In genomic region chr2:45128580-45128997, GRCh38 we compare ENCODE assay signal across 14 cellular contexts.
A peak's percentile ranks its signal among the peaks of the same experiment; 100 is the strongest.
DNase-seq lines count a peak whose midpoint lies in the region; ATAC-seq and TF ChIP-seq lines count a peak whose summit lies in the region.
"Had no signal": no experiment of that assay in that cellular context is flagged by ENCODE, and none has a peak within 500 bp of the region (broad histone marks: within the 10 kb centered on the region; RNA-seq: fewer than 3 reads in every experiment).

No MANE protein-coding gene starts in this region.

- ATAC-seq in activated CD8-positive, alpha-beta memory T cell treated with anti-CD3 and anti-CD28 coated beads, Interleukin-2, amount 10 ng/mL, durations not matched to agents 7 days and 5 days: no peak
- ATAC-seq in gastroesophageal sphincter: peak; percentile 76
- no peak for ATAC-seq in GM18517 (IDR thresholded peaks at IDR 0.05; ENCODE audit: unreplicated experiment)
- ATAC-seq in GM19035 (IDR thresholded peaks at IDR 0.05; ENCODE audit: unreplicated experiment): no peak
- ATAC-seq in lower lobe of right lung: no peak

- H3K36me3 ChIP-seq in gastroesophageal sphincter (no peaks in the 10 kb centered on the region), lower lobe of right lung (no peaks in the 10 kb centered on the region)
- H3K36me3 ChIP-seq: tibial nerve had no signal

- H3K36me3 Mint-ChIP-seq in activated CD8-positive, alpha-beta memory T cell treated with anti-CD3 and anti-CD28 coated beads, Interleukin-2, amount 10 ng/mL, durations not matched to agents 7 days and 5 days: no peaks in the 10 kb centered on the region
- H3K36me3 Mint-ChIP-seq: mesothelial cell of epicardium had no signal

- WGBS in gastroesophageal sphincter (ENCODE audit: low coverage in 1 of 2), 2 donors: 33 to 40% methylated on average over 1 of the region's 1 CpG

- no peak overlapping the region for H3K4me3 ChIP-seq in gastroesophageal sphincter
- H3K4me3 ChIP-seq in lower lobe of right lung: no peak overlapping the region
- H3K4me3 ChIP-seq: dorsolateral prefrontal cortex, tibial nerve had no signal

- DNase-seq in activated CD8-positive, alpha-beta memory T cell treated with anti-CD3 and anti-CD28 coated beads, Interleukin-2, amount 10 ng/mL, durations not matched to agents 7 days and 5 days: peak; percentile 11
- DNase-seq in activated CD8-positive, alpha-beta memory T cell treated with anti-CD3 and anti-CD28 coated beads, Interleukin-2, amount 50 U/mL, for 4 hours: no peak
- DNase-seq in T1000 (lab: John Stamatoyannopoulos, UW): peak; percentile 88
- DNase-seq in ureter (ENCODE audit: low spot score): peak; percentile 65
- no peak for DNase-seq in lower lobe of right lung
- DNase-seq: activated CD8-positive, alpha-beta memory T cell treated with anti-CD3 and anti-CD28 coated beads, Interleukin-2, amount 50 U/mL, for 48 hours; dorsolateral prefrontal cortex; SHP77 treated with DMSO at 0.1 percent for 48 hours had no signal

- TF ChIP-seq POLR2A in gastroesophageal sphincter (IDR thresholded peaks at IDR 0.05): no peak

- no peak overlapping the region for H3K27ac Mint-ChIP-seq in activated CD8-positive, alpha-beta memory T cell treated with anti-CD3 and anti-CD28 coated beads, Interleukin-2, amount 10 ng/mL, durations not matched to agents 7 days and 5 days
- H3K27ac Mint-ChIP-seq: mesothelial cell of epicardium had no signal

- H3K4me1 Mint-ChIP-seq in activated CD8-positive, alpha-beta memory T cell treated with anti-CD3 and anti-CD28 coated beads, Interleukin-2, amount 10 ng/mL, durations not matched to agents 7 days and 5 days: no peaks in the 10 kb centered on the region

- no peak for TF ChIP-seq CTCF in gastroesophageal sphincter (IDR thresholded peaks at IDR 0.05)
- no peak for TF ChIP-seq CTCF in lower lobe of right lung (IDR thresholded peaks at IDR 0.05)

- intact Hi-C loops in lower lobe of right lung (cut with DNase I): no loop called here

- H3K9me3 ChIP-seq in gastroesophageal sphincter (no peaks in the 10 kb centered on the region), lower lobe of right lung (no peaks in the 10 kb centered on the region)
- H3K9me3 ChIP-seq: tibial nerve had no signal

- no peaks in the 10 kb centered on the region for H3K9me3 Mint-ChIP-seq in activated CD8-positive, alpha-beta memory T cell treated with anti-CD3 and anti-CD28 coated beads, Interleukin-2, amount 10 ng/mL, durations not matched to agents 7 days and 5 days (ENCODE audit: low read depth)
- H3K9me3 Mint-ChIP-seq: mesothelial cell of epicardium had no signal

- H3K27me3 ChIP-seq in gastroesophageal sphincter (no peaks in the 10 kb centered on the region), lower lobe of right lung (ENCODE audit: low read depth) (no peaks in the 10 kb centered on the region)
- H3K27me3 ChIP-seq: tibial nerve had no signal

- CTCF ChIA-PET in activated CD8-positive, alpha-beta memory T cell treated with anti-CD3 and anti-CD28 coated beads, Interleukin-2, amount 10 ng/mL, durations not matched to agents 7 days and 5 days (lab: Charles Lee): no interaction called here

- H3K27me3 Mint-ChIP-seq in activated CD8-positive, alpha-beta memory T cell treated with anti-CD3 and anti-CD28 coated beads, Interleukin-2, amount 10 ng/mL, durations not matched to agents 7 days and 5 days: peaks cover 3% of the 10 kb centered on the region

- no peak for TF ChIP-seq EP300 in gastroesophageal sphincter (IDR thresholded peaks at IDR 0.05)

- no peak overlapping the region for H3K27ac ChIP-seq in gastroesophageal sphincter
- H3K27ac ChIP-seq in lower lobe of right lung: no peak overlapping the region
- H3K27ac ChIP-seq: C4-2B, dorsolateral prefrontal cortex, tibial nerve had no signal

- no peaks in the 10 kb centered on the region for H3K4me1 ChIP-seq in gastroesophageal sphincter
- no peaks in the 10 kb centered on the region for H3K4me1 ChIP-seq in lower lobe of right lung
- H3K4me1 ChIP-seq: tibial nerve had no signal

- no peak overlapping the region for H3K4me3 Mint-ChIP-seq in activated CD8-positive, alpha-beta memory T cell treated with anti-CD3 and anti-CD28 coated beads, Interleukin-2, amount 10 ng/mL, durations not matched to agents 7 days and 5 days
- H3K4me3 Mint-ChIP-seq: mesothelial cell of epicardium had no signal

Comparison
In these comparisons a context has a peak if more than half of its experiments do, and no peak if none do; other contexts are left out.
1. DNase-seq: peak in activated CD8-positive, alpha-beta memory T cell treated with anti-CD3 and anti-CD28 coated beads, Interleukin-2, amount 10 ng/mL, durations not matched to agents 7 days and 5 days (single experiment), T1000 (single experiment) and ureter (single experiment); none in activated CD8-positive, alpha-beta memory T cell treated with anti-CD3 and anti-CD28 coated beads, Interleukin-2, amount 50 U/mL, for 4 hours (single experiment) and lower lobe of right lung (single experiment).